In genomic region chr19:18771328-18772242, GRCh38 we compare ENCODE assay signal across 11 cellular contexts. TPM values are rescaled to one million over a fixed set of nuclear protein-coding genes. Genes with fewer than 3 reads are reported as not detected.
DNase-seq lines count a peak whose midpoint lies in the region; ATAC-seq, FAIRE-seq and TF ChIP-seq lines count a peak whose summit lies in the region.
"Had no signal": no experiment of that assay in that cellular context is flagged by ENCODE, and none has a peak within 500 bp of the region (broad histone marks: within the 10 kb centered on the region; RNA-seq: fewer than 3 reads in every experiment).

No MANE protein-coding gene starts in this region.

- no peak overlapping the region for H2AFZ ChIP-seq in H1 (ENCODE audit: low read length)

- no peak overlapping the region for H2BK20ac ChIP-seq in H1 (ENCODE audit: low read length)

- H3K4me1 Mint-ChIP-seq in activated CD8-positive, alpha-beta memory T cell treated with anti-CD3 and anti-CD28 coated beads, Interleukin-2, amount 10 ng/mL, durations not matched to agents 7 days and 5 days = no peaks in the 10 kb centered on the region

- no peak overlapping the region for H3K18ac ChIP-seq in H1 (ENCODE audit: extremely low read depth, low read length)

- no peaks in the 10 kb centered on the region for H3K27me3 Mint-ChIP-seq in activated CD8-positive, alpha-beta memory T cell treated with anti-CD3 and anti-CD28 coated beads, Interleukin-2, amount 10 ng/mL, durations not matched to agents 7 days and 5 days
- H3K27me3 Mint-ChIP-seq: activated naive CD8-positive, alpha-beta T cell; CD4-positive, CD25-positive, alpha-beta regulatory T cell had no signal

- TF ChIP-seq RAD21 in H1 (IDR thresholded peaks at IDR 0.05 in 1 of 2, conservative IDR thresholded peaks at IDR 0.05 in 1 of 2; ENCODE audit: low read depth in 2 of 2, low read length in 2 of 2) = peak; percentile 55 to 73; a peak in 3 of 4 replicates

- H3K27me3 ChIP-seq in H1 (replicated peaks in 1 of 4; ENCODE audit: control insufficient read depth in 3 of 4, extremely low read depth in 1 of 4, insufficient read depth in 3 of 4, low read length in 3 of 4) = peaks cover 7 to 68% (median 52%) of the 10 kb centered on the region in 4 experiments
- H3K27me3 ChIP-seq: right atrium auricular region had no signal

- DNase-seq in activated CD8-positive, alpha-beta memory T cell treated with anti-CD3 and anti-CD28 coated beads, Interleukin-2, amount 10 ng/mL, durations not matched to agents 7 days and 5 days = no peak
- no peak for DNase-seq in activated CD8-positive, alpha-beta memory T cell treated with anti-CD3 and anti-CD28 coated beads, Interleukin-2, amount 50 U/mL, for 48 hours
- DNase-seq in NB4 (ENCODE audit: low read depth) (peak; percentile 53), H1 (ENCODE audit: low read depth in 1 of 2, low spot score in 2 of 2) (no peak), NCI-H1417 (lab: John Stamatoyannopoulos, UW) (no peak), SKM-1 (lab: John Stamatoyannopoulos, UW; ENCODE audit: unreplicated experiment) (no peak), foreskin melanocyte (no peak)
- DNase-seq in stimulated activated CD4-positive, alpha-beta T cell treated with anti-CD3 and anti-CD28 coated beads, Interleukin-15, amount 100 ng/mL, for 24 hours = no peak
- DNase-seq: CD4-positive, CD25-positive, alpha-beta regulatory T cell had no signal

- no peak overlapping the region for H3K23ac ChIP-seq in H1 (ENCODE audit: insufficient read length)

- no peaks in the 10 kb centered on the region for H3K9me3 Mint-ChIP-seq in activated CD8-positive, alpha-beta memory T cell treated with anti-CD3 and anti-CD28 coated beads, Interleukin-2, amount 10 ng/mL, durations not matched to agents 7 days and 5 days (ENCODE audit: low read depth)
- H3K9me3 Mint-ChIP-seq: CD4-positive, CD25-positive, alpha-beta regulatory T cell had no signal

- peak; percentile 42 for TF ChIP-seq CTCF in NB4 (IDR thresholded peaks at IDR 0.05; ENCODE audit: low read depth, low read length)
- peak; percentile 58 to 74 (median 68) for TF ChIP-seq CTCF in H1 (IDR thresholded peaks at IDR 0.05; ENCODE audit: control extremely low read depth in 1 of 3, insufficient read depth in 1 of 3, low read depth in 1 of 3, low read length in 3 of 3)

- TF ChIP-seq POLR2A in NB4 (IDR thresholded peaks at IDR 0.05; ENCODE audit: extremely low read depth, insufficient read length) (no peak), H1 (IDR thresholded peaks at IDR 0.05; ENCODE audit: control extremely low read depth in 1 of 2, low read depth in 2 of 2, low read length in 2 of 2) (no peak)

- H3K56ac ChIP-seq in H1 (replicated peaks; ENCODE audit: insufficient read length, low read depth, low read length) = no peak overlapping the region

- H3K4ac ChIP-seq in H1 (replicated peaks; ENCODE audit: insufficient read length, low read depth, low read length) = no peak overlapping the region

- no peaks in the 10 kb centered on the region for H3K79me1 ChIP-seq in H1 (ENCODE audit: low read depth, low read length)

- POLR2A ChIA-PET in H1 (lab: Charles Lee; ENCODE audit: partially characterized antibody) = interaction anchor here (0.6 to 5.5 kb wide), 8 partner anchors 11 to 76 kb away, joined by 3 to 35 read pairs (median 4); partner anchors contain the start of gene UPF1

- H3K23me2 ChIP-seq in H1 (ENCODE audit: low read depth, low read length) = no peaks in the 10 kb centered on the region; the same call in 1 of the 2 replicates

- no peak overlapping the region for H3K4me2 ChIP-seq in H1 (ENCODE audit: insufficient read depth in 1 of 2, low read depth in 2 of 2, low read length in 2 of 2)

- no peaks in the 10 kb centered on the region for H3K9me3 ChIP-seq in H1 (ENCODE audit: insufficient read depth in 2 of 2, low read depth in 1 of 2, low read length in 1 of 2)
- H3K9me3 ChIP-seq: right atrium auricular region had no signal

- H3K36me3 Mint-ChIP-seq in activated CD8-positive, alpha-beta memory T cell treated with anti-CD3 and anti-CD28 coated beads, Interleukin-2, amount 10 ng/mL, durations not matched to agents 7 days and 5 days = no peaks in the 10 kb centered on the region
- H3K36me3 Mint-ChIP-seq: activated naive CD8-positive, alpha-beta T cell had no signal

- H2BK120ac ChIP-seq in H1 (replicated peaks; ENCODE audit: low read depth, low read length) = no peak overlapping the region

- no peak overlapping the region for H2BK5ac ChIP-seq in H1 (ENCODE audit: low read depth, low read length)

- peaks cover 9 to 28% of the 10 kb centered on the region in 2 experiments for H4K20me1 ChIP-seq in H1 (replicated peaks in 1 of 2; ENCODE audit: control insufficient read depth in 1 of 2, insufficient read depth in 2 of 2, low read length in 2 of 2)

- no peak overlapping the region for H3K27ac Mint-ChIP-seq in activated CD8-positive, alpha-beta memory T cell treated with anti-CD3 and anti-CD28 coated beads, Interleukin-2, amount 10 ng/mL, durations not matched to agents 7 days and 5 days
- H3K27ac Mint-ChIP-seq: activated naive CD8-positive, alpha-beta T cell had no signal

- H3K14ac ChIP-seq in H1 (ENCODE audit: insufficient read length) = no peak overlapping the region

- ATAC-seq in activated CD8-positive, alpha-beta memory T cell treated with anti-CD3 and anti-CD28 coated beads, Interleukin-2, amount 10 ng/mL, durations not matched to agents 7 days and 5 days = peak; percentile 20

- H2BK12ac ChIP-seq in H1 (ENCODE audit: low read depth, low read length) = no peak overlapping the region

- CTCF ChIA-PET in activated CD8-positive, alpha-beta memory T cell treated with anti-CD3 and anti-CD28 coated beads, Interleukin-2, amount 10 ng/mL, durations not matched to agents 7 days and 5 days (lab: Charles Lee) = interaction anchor here (1.0 to 1.3 kb wide), 2 partner anchors 77 to 85 kb away, joined by 3 read pairs; no protein-coding TSS in a partner anchor
- CTCF ChIA-PET in H1 (lab: Charles Lee; ENCODE audit: partially characterized antibody) = interaction anchor here (0.6 to 10.9 kb wide), 26 partner anchors 9 to 287 kb away, joined by 3 to 132 read pairs (median 4); partner anchors contain the start of genes CERS1, COMP and UPF1

- no peaks in the 10 kb centered on the region for H3K36me3 ChIP-seq in H1 (ENCODE audit: control insufficient read depth in 2 of 4, insufficient read depth in 4 of 4, low read length in 3 of 4)
- H3K36me3 ChIP-seq: right atrium auricular region had no signal

- no peak overlapping the region for H3K27ac ChIP-seq in H1 (ENCODE audit: low read depth, low read length)
- H3K27ac ChIP-seq: right atrium auricular region had no signal

- no peak overlapping the region for H3K9ac ChIP-seq in H1 (replicated peaks in 1 of 4; ENCODE audit: extremely low read depth in 1 of 4, low read depth in 3 of 4, low read length in 3 of 4)

- WGBS in H1 (ENCODE audit: extremely low coverage in 1 of 2, insufficient coverage in 1 of 2, insufficient read length in 1 of 2, insufficient replicate concordance in 2 of 2, low coverage in 1 of 2, low lambda C conversion rate in 2 of 2, missing lambda C conversion rate in 1 of 2), 2 experiments = 87% methylated on average over 36 of the region's 36 CpGs; no CpG with 5 or more reads in 1 of the 2 experiments

- peak overlapping the region; percentile 48; the same call in 1 of the 2 replicates for H4K8ac ChIP-seq in H1 (ENCODE audit: extremely low read depth, insufficient read depth, low read length)

- no peak overlapping the region for H3K4me3 Mint-ChIP-seq in activated CD8-positive, alpha-beta memory T cell treated with anti-CD3 and anti-CD28 coated beads, Interleukin-2, amount 10 ng/mL, durations not matched to agents 7 days and 5 days
- H3K4me3 Mint-ChIP-seq: activated naive CD8-positive, alpha-beta T cell had no signal

- no peak overlapping the region for H2AK5ac ChIP-seq in H1 (ENCODE audit: low read depth, low read length)

- no peaks in the 10 kb centered on the region for H3K79me2 ChIP-seq in H1 (ENCODE audit: control insufficient read depth in 1 of 2, insufficient read depth in 2 of 2, low read length in 2 of 2)

- peaks cover 0 to 6% (median 2%) of the 10 kb centered on the region in 4 experiments; a peak in 2 of 7 replicates for H3K4me1 ChIP-seq in H1 (replicated peaks in 1 of 4; ENCODE audit: control insufficient read depth in 3 of 4, insufficient read depth in 4 of 4, low read length in 3 of 4)

- FAIRE-seq in H1 (lab: Jason Lieb, UNC) = no peak

- no peak overlapping the region for H4K91ac ChIP-seq in H1 (replicated peaks; ENCODE audit: insufficient read length, low read length)

- no peak for TF ChIP-seq EP300 in H1 (IDR thresholded peaks at IDR 0.05; ENCODE audit: borderline replicate concordance in 1 of 2, low read depth in 2 of 2, low read length in 2 of 2)

- H2BK15ac ChIP-seq in H1 (ENCODE audit: low read length) = 0 out of 2 replicates have a peak overlapping the region, but pooled peaks have one; percentile 61

- H3K4me3 ChIP-seq in NB4 (ENCODE audit: low read depth, low read length) = no peak overlapping the region
- H3K4me3 ChIP-seq in H1 (ENCODE audit: extremely low read depth in 1 of 4, insufficient read depth in 2 of 4, low read depth in 3 of 4, low read length in 4 of 4) = no peak overlapping the region
- H3K4me3 ChIP-seq: right atrium auricular region had no signal

- no peak overlapping the region for H4K5ac ChIP-seq in H1 (ENCODE audit: insufficient read length, low read depth, low read length)

TF ChIP-seq in H1, 55 proteins besides CTCF, POLR2A, EP300 and RAD21:
- no peak for TF ChIP-seq SAP30 (IDR thresholded peaks at IDR 0.05; ENCODE audit: insufficient read depth, insufficient replicate concordance, low read length)
- 0 out of 2 replicates have a peak, but pooled peaks have one; percentile 22 for TF ChIP-seq GABPA (IDR thresholded peaks at IDR 0.05; ENCODE audit: borderline replicate concordance, insufficient read depth, low read length)

RNA-seq across cellular contexts. Expression of gene COMP, which starts 19.5 kb away (rescaled TPM):
- total RNA-seq in activated CD8-positive, alpha-beta memory T cell treated with anti-CD3 and anti-CD28 coated beads, Interleukin-2, amount 10 ng/mL, durations not matched to agents 7 days and 5 days = not detected
- total RNA-seq in H1 (2021; fragmentation: NEBNext Ultra II Directional; extraction: Animal tissue kit (Norgen Biotek cat#: 25700)) = 0.17 and 0.25 TPM in 2 replicates
- polyA plus RNA-seq in H1 (2011; rRNA removed) = 0.17 and 0.35 TPM in 2 replicates
- 0.37 TPM for polyA plus RNA-seq in H1 (2011; cell fraction: cytosol; rRNA removed)
- 0.91 TPM for polyA plus RNA-seq in H1 (2011; cell fraction: nucleus; rRNA removed)
- polyA plus RNA-seq in H1 (2012, experiment 1 of 2) = 0.09 to 0.24 TPM (median 0.16 TPM) in 3 of 4 replicates, not detected in the other
- polyA plus RNA-seq in H1 (2012, experiment 2 of 2) = 0.09 TPM
- polyA plus RNA-seq in H1 (2013, experiment 1 of 2) = 0.16 TPM
- polyA plus RNA-seq in H1 (2013, experiment 2 of 2) = 0.15 TPM
- 0.19 and 0.29 TPM in 2 replicates for polyA minus RNA-seq in H1 (2011; rRNA and poly(A)+ RNA removed)
- not detected for polyA minus RNA-seq in H1 (2011; cell fraction: cytosol; rRNA and poly(A)+ RNA removed)
- polyA minus RNA-seq in H1 (2011; cell fraction: nucleus; rRNA and poly(A)+ RNA removed) = not detected
- total RNA-seq: CD4-positive, CD25-positive, alpha-beta regulatory T cell had no signal
- polyA plus RNA-seq: CD4-positive, CD25-positive, alpha-beta regulatory T cell had no signal
